In genomic region chr19:14112051-14112808, GRCh38 we compare ENCODE assay signal across 11 cellular contexts. TPM values are rescaled to one million over a fixed set of nuclear protein-coding genes. Genes with fewer than 3 reads are reported as not detected.
DNase-seq lines count a peak whose midpoint lies in the region; ATAC-seq, FAIRE-seq and TF ChIP-seq lines count a peak whose summit lies in the region.
"Had no signal": no experiment of that assay in that cellular context is flagged by ENCODE, and none has a peak within 500 bp of the region (broad histone marks: within the 10 kb centered on the region; RNA-seq: fewer than 3 reads in every experiment).

No MANE protein-coding gene starts in this region.

- H3K4ac ChIP-seq in H1 (replicated peaks; ENCODE audit: insufficient read length, low read depth, low read length): peak overlapping the region; percentile 82

- H3K23me2 ChIP-seq in H1 (ENCODE audit: low read depth, low read length): peaks cover 3% of the 10 kb centered on the region; the same call in 1 of the 2 replicates

- no peaks in the 10 kb centered on the region for H3K9me2 ChIP-seq in Karpas-422 (replicated peaks; ENCODE audit: insufficient read depth, low read length)

- H3K4me3 ChIP-seq in Karpas-422 (ENCODE audit: low read length): no peak overlapping the region
- H3K4me3 ChIP-seq in H1 (ENCODE audit: extremely low read depth in 1 of 4, insufficient read depth in 2 of 4, low read depth in 3 of 4, low read length in 4 of 4): no peak overlapping the region
- H3K4me3 ChIP-seq in muscle layer of colon (ENCODE audit: low read depth in 1 of 2, low read length in 2 of 2): peak overlapping the region in 1 of 2 donors; percentile 47
- H3K4me3 ChIP-seq in tibial artery: peak overlapping the region; percentile 29 to 45

- H3K79me2 ChIP-seq in Karpas-422 (ENCODE audit: low read length): peaks cover 55% of the 10 kb centered on the region
- H3K79me2 ChIP-seq in H1 (ENCODE audit: control insufficient read depth in 1 of 2, insufficient read depth in 2 of 2, low read length in 2 of 2): 0 out of 4 replicates have a peak, but pooled peaks cover 0 to 3% of the 10 kb centered on the region in 2 experiments

- peak overlapping the region; percentile 81 for H4K91ac ChIP-seq in H1 (replicated peaks; ENCODE audit: insufficient read length, low read length)

- no peak for FAIRE-seq in H1 (lab: Jason Lieb, UNC)
- FAIRE-seq: TTC549 had no signal

- peak overlapping the region; percentile 78 for H3K56ac ChIP-seq in H1 (replicated peaks; ENCODE audit: insufficient read length, low read depth, low read length)

- no peak for ATAC-seq in HG02678 (IDR thresholded peaks at IDR 0.05; ENCODE audit: unreplicated experiment)

- H3K4me2 ChIP-seq in Karpas-422 (ENCODE audit: low read depth, low read length, poor library complexity, severe bottlenecking): no peak overlapping the region
- H3K4me2 ChIP-seq in H1 (ENCODE audit: insufficient read depth in 1 of 2, low read depth in 2 of 2, low read length in 2 of 2): peak overlapping the region; percentile 11 to 23; a peak in 2 of 4 replicates

- H3K9me3 ChIP-seq in Karpas-422 (ENCODE audit: low read length): no peaks in the 10 kb centered on the region
- no peaks in the 10 kb centered on the region for H3K9me3 ChIP-seq in H1 (ENCODE audit: insufficient read depth in 2 of 2, low read depth in 1 of 2, low read length in 1 of 2)
- no peaks in the 10 kb centered on the region for H3K9me3 ChIP-seq in muscle layer of colon (ENCODE audit: low read length)
- H3K9me3 ChIP-seq in tibial artery: no peaks in the 10 kb centered on the region

- H4K20me1 ChIP-seq in Karpas-422 (ENCODE audit: insufficient read depth, low read depth, low read length) (0 out of 2 replicates have a peak, but pooled peaks cover 4% of the 10 kb centered on the region), H1 (replicated peaks in 1 of 2; ENCODE audit: control insufficient read depth in 1 of 2, insufficient read depth in 2 of 2, low read length in 2 of 2) (peaks cover 9 to 12% of the 10 kb centered on the region in 2 experiments)

- no peak overlapping the region for H2AK5ac ChIP-seq in H1 (ENCODE audit: low read depth, low read length)

- H2BK5ac ChIP-seq in H1 (ENCODE audit: low read depth, low read length): peak overlapping the region; percentile 79; the same call in 1 of the 2 replicates

- H3K4me1 ChIP-seq in Karpas-422 (ENCODE audit: low read length) (peaks cover 32% of the 10 kb centered on the region), H1 (replicated peaks in 1 of 4; ENCODE audit: control insufficient read depth in 3 of 4, insufficient read depth in 4 of 4, low read length in 3 of 4) (peaks cover 11 to 27% (median 15%) of the 10 kb centered on the region in 4 experiments), muscle layer of colon (ENCODE audit: insufficient read depth, low read length) (peaks cover 48% of the 10 kb centered on the region), tibial artery (peaks cover 5 to 93% (median 67%) of the 10 kb centered on the region in 4 donors)

- POLR2A ChIA-PET in H1 (lab: Charles Lee; ENCODE audit: partially characterized antibody): interaction anchor here (0.6 to 4.2 kb wide), 5 partner anchors 10 to 135 kb away, joined by 3 to 24 read pairs (median 4); partner anchors contain the start of gene ASF1B

- H3K27me3 ChIP-seq in Karpas-422 (ENCODE audit: low read length) (no peaks in the 10 kb centered on the region), H1 (replicated peaks in 1 of 4; ENCODE audit: control insufficient read depth in 3 of 4, extremely low read depth in 1 of 4, insufficient read depth in 3 of 4, low read length in 3 of 4) (no peaks in the 10 kb centered on the region; a peak in 2 of 7 replicates), muscle layer of colon (ENCODE audit: control insufficient read depth in 1 of 2, insufficient read depth in 2 of 2, low read length in 2 of 2) (no peaks in the 10 kb centered on the region), tibial artery (no peaks in the 10 kb centered on the region)

- H3K23ac ChIP-seq in H1 (ENCODE audit: insufficient read length): no peak overlapping the region

- CTCF ChIA-PET in H1 (lab: Charles Lee; ENCODE audit: partially characterized antibody): interaction anchor here (1.3 to 11.3 kb wide), 6 partner anchors 8 to 38 kb away, joined by 3 to 105 read pairs (median 24); partner anchors contain the start of gene ASF1B

- peak overlapping the region; percentile 88; the same call in 1 of the 2 replicates for H3K18ac ChIP-seq in H1 (ENCODE audit: extremely low read depth, low read length)

- no peak overlapping the region for H4K5ac ChIP-seq in H1 (ENCODE audit: insufficient read length, low read depth, low read length)

- TF ChIP-seq EP300 in H1 (IDR thresholded peaks at IDR 0.05; ENCODE audit: borderline replicate concordance in 1 of 2, low read depth in 2 of 2, low read length in 2 of 2): no peak

- H2BK12ac ChIP-seq in H1 (ENCODE audit: low read depth, low read length): peak overlapping the region; percentile 98; the same call in 1 of the 2 replicates

- H3K36me3 ChIP-seq in Karpas-422 (ENCODE audit: insufficient read depth, low read length): no peaks in the 10 kb centered on the region
- no peaks in the 10 kb centered on the region for H3K36me3 ChIP-seq in H1 (ENCODE audit: control insufficient read depth in 2 of 4, insufficient read depth in 4 of 4, low read length in 3 of 4)
- H3K36me3 ChIP-seq in muscle layer of colon (ENCODE audit: insufficient read depth, low read length): no peaks in the 10 kb centered on the region
- peaks cover 0 to 5% (median 0%) of the 10 kb centered on the region in 3 donors for H3K36me3 ChIP-seq in tibial artery

- peak; percentile 38 for DNase-seq in Karpas-422
- DNase-seq in H1 (ENCODE audit: low read depth in 1 of 2, low spot score in 2 of 2): no peak
- no peak for DNase-seq in tibial artery
- DNase-seq in NCI-H2196 (lab: John Stamatoyannopoulos, UW; ENCODE audit: unreplicated experiment): no peak
- DNase-seq in GM20000 (ENCODE audit: low spot score): no peak
- DNase-seq: KBM-7 had no signal

- peaks cover 4% of the 10 kb centered on the region for H3K79me1 ChIP-seq in H1 (ENCODE audit: low read depth, low read length)

- H3K9ac ChIP-seq in Karpas-422 (ENCODE audit: low read length): no peak overlapping the region
- H3K9ac ChIP-seq in H1 (replicated peaks in 1 of 4; ENCODE audit: extremely low read depth in 1 of 4, low read depth in 3 of 4, low read length in 3 of 4): no peak overlapping the region
- peak overlapping the region; percentile 51 for H3K9ac ChIP-seq in muscle layer of colon (ENCODE audit: low read length)

- TF ChIP-seq POLR2A in H1 (IDR thresholded peaks at IDR 0.05; ENCODE audit: control extremely low read depth in 1 of 2, low read depth in 2 of 2, low read length in 2 of 2): no peak

- peak overlapping the region; percentile 60 for H2BK120ac ChIP-seq in H1 (replicated peaks; ENCODE audit: low read depth, low read length)

- no peak overlapping the region for H3K14ac ChIP-seq in H1 (ENCODE audit: insufficient read length)

- no peak for TF ChIP-seq RAD21 in H1 (IDR thresholded peaks at IDR 0.05 in 1 of 2, conservative IDR thresholded peaks at IDR 0.05 in 1 of 2; ENCODE audit: low read depth in 2 of 2, low read length in 2 of 2)

- H4K8ac ChIP-seq in H1 (ENCODE audit: extremely low read depth, insufficient read depth, low read length): peak overlapping the region; percentile 86; the same call in 1 of the 2 replicates

- no peak overlapping the region for H2BK20ac ChIP-seq in H1 (ENCODE audit: low read length)

- no peak overlapping the region for H2AFZ ChIP-seq in Karpas-422 (ENCODE audit: low read length)
- no peak overlapping the region for H2AFZ ChIP-seq in H1 (ENCODE audit: low read length)

- 70% methylated on average over 7 of the region's 12 CpGs; no CpG with 5 or more reads in 1 of the 2 experiments for WGBS in H1 (ENCODE audit: extremely low coverage in 1 of 2, insufficient coverage in 1 of 2, insufficient read length in 1 of 2, insufficient replicate concordance in 2 of 2, low coverage in 1 of 2, low lambda C conversion rate in 2 of 2, missing lambda C conversion rate in 1 of 2), 2 experiments

- TF ChIP-seq CTCF in H1 (IDR thresholded peaks at IDR 0.05; ENCODE audit: control extremely low read depth in 1 of 3, insufficient read depth in 1 of 3, low read depth in 1 of 3, low read length in 3 of 3): no peak
- TF ChIP-seq CTCF in tibial artery (IDR thresholded peaks at IDR 0.05): no peak
- TF ChIP-seq CTCF in GM20000 (IDR thresholded peaks at IDR 0.05; ENCODE audit: extremely low read depth, missing control alignments): no peak

- H3K27ac ChIP-seq in Karpas-422 (ENCODE audit: low read length) (no peak overlapping the region), H1 (ENCODE audit: low read depth, low read length) (no peak overlapping the region), muscle layer of colon (ENCODE audit: low read depth, low read length) (peak overlapping the region; percentile 76), tibial artery (peak overlapping the region; percentile 85 to 94)

- H2BK15ac ChIP-seq in H1 (ENCODE audit: low read length): peak overlapping the region; percentile 88; the same call in 1 of the 2 replicates

- intact Hi-C loops in tibial artery (cut with DNase I; ENCODE audit: low total_unique reads): no loop called here

RNA-seq across cellular contexts. Expression of gene PRKACA, which starts 5.3 kb away (rescaled TPM):
- total RNA-seq in Karpas-422 (2014; rRNA removed; shearing (Covaris generic); ENCODE audit: low replicate concordance): 24.0 and 26.5 TPM in 2 replicates
- total RNA-seq in H1 (2021; fragmentation: NEBNext Ultra II Directional; extraction: Animal tissue kit (Norgen Biotek cat#: 25700)): 48.2 and 52.8 TPM in 2 replicates
- polyA plus RNA-seq in H1 (2011; rRNA removed): 14.2 and 22.4 TPM in 2 replicates
- polyA plus RNA-seq in H1 (2011; cell fraction: cytosol; rRNA removed): 17.2 TPM
- 22.5 TPM for polyA plus RNA-seq in H1 (2011; cell fraction: nucleus; rRNA removed)
- polyA plus RNA-seq in H1 (2012, experiment 1 of 2): 39.6 to 48.7 TPM (median 46.6 TPM) in 4 replicates
- 44.8 TPM for polyA plus RNA-seq in H1 (2012, experiment 2 of 2)
- 37.2 TPM for polyA plus RNA-seq in H1 (2013, experiment 1 of 2)
- 37.9 TPM for polyA plus RNA-seq in H1 (2013, experiment 2 of 2)
- 15.4 and 30.5 TPM in 2 replicates for polyA minus RNA-seq in H1 (2011; rRNA and poly(A)+ RNA removed)
- 10.6 TPM for polyA minus RNA-seq in H1 (2011; cell fraction: cytosol; rRNA and poly(A)+ RNA removed)
- polyA minus RNA-seq in H1 (2011; cell fraction: nucleus; rRNA and poly(A)+ RNA removed): 12.3 TPM

RNA-seq across cellular contexts. Expression of gene SAMD1, which starts 21.7 kb away (rescaled TPM):
- total RNA-seq in Karpas-422 (2014; rRNA removed; shearing (Covaris generic); ENCODE audit: low replicate concordance): 31.8 and 81.5 TPM in 2 replicates
- total RNA-seq in H1 (2021; fragmentation: NEBNext Ultra II Directional; extraction: Animal tissue kit (Norgen Biotek cat#: 25700)): 95.7 and 100 TPM in 2 replicates
- 40.0 and 52.4 TPM in 2 replicates for polyA plus RNA-seq in H1 (2011; rRNA removed)
- polyA plus RNA-seq in H1 (2011; cell fraction: cytosol; rRNA removed): 48.4 TPM
- polyA plus RNA-seq in H1 (2011; cell fraction: nucleus; rRNA removed): 118 TPM
- polyA plus RNA-seq in H1 (2012, experiment 1 of 2): 53.3 to 76.4 TPM (median 71.1 TPM) in 4 replicates
- 74.0 TPM for polyA plus RNA-seq in H1 (2012, experiment 2 of 2)
- polyA plus RNA-seq in H1 (2013, experiment 1 of 2): 83.6 TPM
- 81.7 TPM for polyA plus RNA-seq in H1 (2013, experiment 2 of 2)
- 7.6 and 10.5 TPM in 2 replicates for polyA minus RNA-seq in H1 (2011; rRNA and poly(A)+ RNA removed)
- 26.8 TPM for polyA minus RNA-seq in H1 (2011; cell fraction: cytosol; rRNA and poly(A)+ RNA removed)
- 18.2 TPM for polyA minus RNA-seq in H1 (2011; cell fraction: nucleus; rRNA and poly(A)+ RNA removed)

RNA-seq across cellular contexts. Expression of gene ASF1B, which starts 24.2 kb away (rescaled TPM):
- total RNA-seq in Karpas-422 (2014; rRNA removed; shearing (Covaris generic); ENCODE audit: low replicate concordance): 27.1 and 34.9 TPM in 2 replicates
- total RNA-seq in H1 (2021; fragmentation: NEBNext Ultra II Directional; extraction: Animal tissue kit (Norgen Biotek cat#: 25700)): 32.1 and 32.6 TPM in 2 replicates
- 59.2 and 65.6 TPM in 2 replicates for polyA plus RNA-seq in H1 (2011; rRNA removed)
- polyA plus RNA-seq in H1 (2011; cell fraction: cytosol; rRNA removed): 45.0 TPM
- 33.6 TPM for polyA plus RNA-seq in H1 (2011; cell fraction: nucleus; rRNA removed)
- 33.3 to 48.9 TPM (median 45.3 TPM) in 4 replicates for polyA plus RNA-seq in H1 (2012, experiment 1 of 2)
- polyA plus RNA-seq in H1 (2012, experiment 2 of 2): 45.9 TPM
- polyA plus RNA-seq in H1 (2013, experiment 1 of 2): 29.3 TPM
- 29.3 TPM for polyA plus RNA-seq in H1 (2013, experiment 2 of 2)
- polyA minus RNA-seq in H1 (2011; rRNA and poly(A)+ RNA removed): 23.3 and 32.6 TPM in 2 replicates
- polyA minus RNA-seq in H1 (2011; cell fraction: cytosol; rRNA and poly(A)+ RNA removed): 35.4 TPM
- 25.0 TPM for polyA minus RNA-seq in H1 (2011; cell fraction: nucleus; rRNA and poly(A)+ RNA removed)

RNA-seq across cellular contexts. Expression of gene C19orf67, which starts 26.6 kb away (rescaled TPM):
- total RNA-seq in Karpas-422 (2014; rRNA removed; shearing (Covaris generic); ENCODE audit: low replicate concordance): 0.37 and 2.8 TPM in 2 replicates
- 0.52 TPM in 1 of 2 replicates, not detected in the other for total RNA-seq in H1 (2021; fragmentation: NEBNext Ultra II Directional; extraction: Animal tissue kit (Norgen Biotek cat#: 25700))
- 0.12 and 0.25 TPM in 2 replicates for polyA plus RNA-seq in H1 (2011; rRNA removed)
- 0.23 TPM for polyA plus RNA-seq in H1 (2011; cell fraction: cytosol; rRNA removed)
- polyA plus RNA-seq in H1 (2011; cell fraction: nucleus; rRNA removed): 0.37 TPM
- not detected in 4 replicates for polyA plus RNA-seq in H1 (2012, experiment 1 of 2)
- polyA plus RNA-seq in H1 (2012, experiment 2 of 2): 0.46 TPM
- polyA plus RNA-seq in H1 (2013, experiment 1 of 2): 0.04 TPM
- polyA plus RNA-seq in H1 (2013, experiment 2 of 2): 0.11 TPM
- 0.19 and 0.37 TPM in 2 replicates for polyA minus RNA-seq in H1 (2011; rRNA and poly(A)+ RNA removed)
- not detected for polyA minus RNA-seq in H1 (2011; cell fraction: cytosol; rRNA and poly(A)+ RNA removed)
- not detected for polyA minus RNA-seq in H1 (2011; cell fraction: nucleus; rRNA and poly(A)+ RNA removed)
- total RNA-seq: G401, posterior vena cava had no signal

RNA-seq across cellular contexts. Expression of gene MISP3, which starts 39.6 kb away (rescaled TPM):
- total RNA-seq in Karpas-422 (2014; rRNA removed; shearing (Covaris generic); ENCODE audit: low replicate concordance): 0.71 and 4.2 TPM in 2 replicates
- 0.92 and 1.4 TPM in 2 replicates for total RNA-seq in H1 (2021; fragmentation: NEBNext Ultra II Directional; extraction: Animal tissue kit (Norgen Biotek cat#: 25700))
- polyA plus RNA-seq in H1 (2011; rRNA removed): 0.74 and 0.96 TPM in 2 replicates
- polyA plus RNA-seq in H1 (2011; cell fraction: cytosol; rRNA removed): 1.3 TPM
- 2.1 TPM for polyA plus RNA-seq in H1 (2011; cell fraction: nucleus; rRNA removed)
- polyA plus RNA-seq in H1 (2012, experiment 1 of 2): 1.2 to 2.2 TPM (median 1.6 TPM) in 4 replicates
- polyA plus RNA-seq in H1 (2012, experiment 2 of 2): 0.89 TPM
- polyA plus RNA-seq in H1 (2013, experiment 1 of 2): 1.3 TPM
- polyA plus RNA-seq in H1 (2013, experiment 2 of 2): 1.2 TPM
- polyA minus RNA-seq in H1 (2011; rRNA and poly(A)+ RNA removed): 0.10 and 0.16 TPM in 2 replicates
- not detected for polyA minus RNA-seq in H1 (2011; cell fraction: cytosol; rRNA and poly(A)+ RNA removed)
- polyA minus RNA-seq in H1 (2011; cell fraction: nucleus; rRNA and poly(A)+ RNA removed): 0.80 TPM

Comparison
In these comparisons a context has a peak if more than half of its experiments do, and no peak if none do; other contexts are left out.
1. H3K27ac ChIP-seq: peak in muscle layer of colon (single experiment) and tibial artery (2 of 2); none in Karpas-422 (single experiment) and H1 (single experiment).
2. H3K4me3 ChIP-seq: peak in tibial artery (2 of 2); none in Karpas-422 (single experiment) and H1 (0 of 4).